Comparison of ENCODE assay signal across 10 cellular contexts in the genomic region with DNA sequence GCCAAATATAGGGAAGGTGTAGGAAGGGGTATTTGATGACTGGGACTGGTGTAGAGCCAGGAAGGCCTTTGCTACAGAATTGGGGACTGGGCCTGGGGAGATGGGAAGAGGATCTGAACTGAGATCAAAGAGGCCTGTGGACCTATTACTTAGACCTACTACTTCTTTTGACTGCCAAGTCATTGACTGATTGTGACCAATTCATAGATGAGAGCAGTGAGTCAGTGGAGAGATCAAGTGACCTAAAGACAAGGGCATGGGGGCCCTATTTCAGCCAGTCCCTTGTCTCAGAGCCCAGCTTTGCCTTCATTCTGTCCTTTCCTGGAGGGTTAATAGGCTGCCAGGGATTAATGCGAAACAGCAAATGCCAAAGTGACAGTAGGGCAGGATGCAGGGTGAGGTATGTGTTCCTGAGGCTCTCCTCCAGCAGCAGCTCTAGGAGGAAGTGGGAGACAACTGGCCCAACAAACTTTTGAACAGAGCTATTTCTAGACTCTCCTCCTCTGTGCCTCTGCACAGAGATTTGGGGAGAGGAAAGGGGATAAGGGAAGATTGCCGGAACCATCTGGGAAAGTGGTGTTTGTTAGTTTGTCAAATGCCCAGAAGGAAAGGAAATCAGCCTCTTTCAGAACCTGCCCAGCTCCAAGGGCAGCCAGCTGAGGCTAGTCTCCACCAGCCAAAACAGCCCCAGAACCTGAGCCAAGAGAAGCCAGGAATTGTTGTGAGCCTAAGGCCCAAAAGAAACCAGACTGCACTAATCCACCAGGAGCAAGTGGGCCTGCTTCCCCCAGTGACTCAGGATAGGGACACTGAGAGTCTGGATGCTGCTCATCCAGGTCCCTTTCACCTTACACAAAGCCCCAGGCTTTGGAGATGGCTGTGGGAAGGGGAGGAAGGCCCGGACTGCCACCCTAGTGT. TPM values are rescaled to one million over a fixed set of nuclear protein-coding genes. Genes with fewer than 3 reads are reported as not detected.
A peak's percentile ranks its signal among the peaks of the same experiment; 100 is the strongest.
DNase-seq lines count a peak whose midpoint lies in the region; ATAC-seq and TF ChIP-seq lines count a peak whose summit lies in the region.
"Had no signal": no experiment of that assay in that cellular context is flagged by ENCODE, and none has a peak within 500 bp of the region (broad histone marks: within the 10 kb centered on the region; RNA-seq: fewer than 3 reads in every experiment).

No MANE protein-coding gene starts in this region.

- no peak overlapping the region for H3K4me3 Mint-ChIP-seq in Calu3 (ENCODE audit: low read depth, unreplicated experiment)

- H3K4me1 Mint-ChIP-seq in Calu3 (ENCODE audit: low read depth, unreplicated experiment), result peaks cover 29% of the 10 kb centered on the region

- intact Hi-C loops in Calu3 (cut with micrococcal nuclease; ENCODE audit: unreplicated experiment), result no loop called here
- intact Hi-C loops in sciatic nerve (cut with DNase I), result no loop called here

- no peaks in the 10 kb centered on the region for H3K27me3 Mint-ChIP-seq in Calu3 (ENCODE audit: unreplicated experiment)

- peaks cover 10% of the 10 kb centered on the region for H3K4me1 ChIP-seq in RWPE2 (ENCODE audit: insufficient read depth, poor library complexity, severe bottlenecking)

- BruUV-seq in Calu3 (replicated peaks; lab: Mats Ljungman, UMichigan), result no TSS peak

- peak overlapping the region; percentile 100 for H3K27ac ChIP-seq in RWPE2 (ENCODE audit: poor library complexity, severe bottlenecking)

- DNase-seq in Calu3, result no peak
- peak; percentile 8 for DNase-seq in RWPE2 (ENCODE audit: low spot score)
- peak; percentile 36 for DNase-seq in fibroblast of peridontal ligament (ENCODE audit: extremely low read depth)
- peak; percentile 49 for DNase-seq in sciatic nerve (ENCODE audit: low spot score)
- no peak for DNase-seq in NCI-H1105 (lab: John Stamatoyannopoulos, UW)
- DNase-seq in germinal center (ENCODE audit: low spot score), result no peak

- H3K9me3 ChIP-seq in RWPE2 (ENCODE audit: severe bottlenecking), result no peaks in the 10 kb centered on the region

- H3K27me3 ChIP-seq in RWPE2 (ENCODE audit: insufficient read depth, poor library complexity, severe bottlenecking), result no peaks in the 10 kb centered on the region

- no peaks in the 10 kb centered on the region for H3K9me3 Mint-ChIP-seq in Calu3 (ENCODE audit: low read depth, unreplicated experiment)

- peaks cover 6% of the 10 kb centered on the region for H3K36me3 Mint-ChIP-seq in Calu3 (ENCODE audit: insufficient read depth, unreplicated experiment)

- H3K27ac Mint-ChIP-seq in Calu3 (ENCODE audit: unreplicated experiment), result peak overlapping the region; percentile 11

- ATAC-seq in RWPE2 (ENCODE audit: low read depth), result no peak
- no peak for ATAC-seq in sciatic nerve
- ATAC-seq in activated CD4-positive, CD25-positive, alpha-beta regulatory T cell treated with anti-CD3 and anti-CD28 coated beads, Interleukin-2, amount 50 U/mL, for 24 hours, result no peak
- ATAC-seq in HG02798 (IDR thresholded peaks at IDR 0.05; ENCODE audit: poor library complexity, unreplicated experiment), result no peak

- peaks cover 86% of the 10 kb centered on the region for H3K36me3 ChIP-seq in RWPE2 (ENCODE audit: low read depth)

- no peak for TF ChIP-seq CTCF in Calu3 (IDR thresholded peaks at IDR 0.05; ENCODE audit: unreplicated experiment)
- TF ChIP-seq CTCF in RWPE2 (IDR thresholded peaks at IDR 0.05; ENCODE audit: poor library complexity, severe bottlenecking), result no peak

- no peak overlapping the region for H3K4me3 ChIP-seq in RWPE2 (ENCODE audit: severe bottlenecking)

- CTCF ChIA-PET in Calu3 (lab: Charles Lee), result interaction anchor here (1.4 to 1.8 kb wide), 3 partner anchors 9 to 18 kb away, joined by 5 to 8 read pairs (median 5); partner anchors contain the start of gene S100A6

RNA-seq across cellular contexts. Expression of gene S100A3, which starts 4.9 kb away (rescaled TPM):
- total RNA-seq in Calu3 (2022) (not detected in 2 replicates), sciatic nerve (not detected)
- total RNA-seq: mononuclear cell, OCI-LY7 had no signal

RNA-seq across cellular contexts. Expression of gene S100A4, which starts 8.3 kb away (rescaled TPM):
- total RNA-seq in Calu3 (2022) (19.8 and 20.5 TPM in 2 replicates), sciatic nerve (258 TPM)

RNA-seq across cellular contexts. Expression of gene S100A2, which starts 11.7 kb away (rescaled TPM):
- total RNA-seq in Calu3 (2022), result 11.1 and 14.1 TPM in 2 replicates
- 3.5 TPM for total RNA-seq in sciatic nerve

RNA-seq across cellular contexts. Expression of gene S100A5, which starts 13.2 kb away (rescaled TPM):
- not detected in 2 replicates for total RNA-seq in Calu3 (2022)
- not detected for total RNA-seq in sciatic nerve
- total RNA-seq: mononuclear cell, OCI-LY7 had no signal

RNA-seq across cellular contexts. Expression of gene S100A6, which starts 18.2 kb away (rescaled TPM):
- total RNA-seq in Calu3 (2022), result 1,521 and 2,023 TPM in 2 replicates
- total RNA-seq in sciatic nerve, result 1,022 TPM
- total RNA-seq: OCI-LY7 had no signal

Comparison
In these comparisons a context has a peak if more than half of its experiments do, and no peak if none do; other contexts are left out.
1. DNase-seq: peak in RWPE2 (single experiment), fibroblast of peridontal ligament (single experiment) and sciatic nerve (single experiment); none in Calu3 (single experiment), NCI-H1105 (single experiment) and germinal center (single experiment).
2. RNA of gene S100A4, which starts 8.3 kb away (total RNA-seq): 258 TPM in sciatic nerve (single experiment); 19.8 to 20.5 TPM in Calu3; every median in the first group is over 10 times any median in the second.